Comparison of ENCODE assay signal across 18 cellular contexts in the genomic region with DNA sequence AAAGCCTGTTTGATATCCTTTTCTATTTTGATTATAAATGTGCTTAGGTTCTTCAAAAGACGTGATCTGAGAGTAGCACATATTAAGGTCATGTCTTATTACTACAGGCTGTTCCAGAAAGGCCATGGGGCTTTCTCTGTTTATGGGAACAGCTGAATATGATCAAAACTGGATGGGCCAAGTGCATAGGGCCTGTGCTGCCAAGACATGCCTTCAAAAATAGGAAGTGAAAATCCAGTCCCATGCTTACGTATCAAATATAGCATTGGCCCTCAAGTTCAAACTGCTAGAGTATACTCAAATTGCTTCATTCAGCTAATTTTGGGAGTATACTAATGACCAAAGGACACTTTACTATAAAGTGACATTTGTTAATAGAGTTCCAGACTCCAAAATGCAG. TPM values are rescaled to one million over a fixed set of nuclear protein-coding genes. Genes with fewer than 3 reads are reported as not detected.
DNase-seq lines count a peak whose midpoint lies in the region; ATAC-seq, FAIRE-seq and TF ChIP-seq lines count a peak whose summit lies in the region.
"Had no signal": no experiment of that assay in that cellular context is flagged by ENCODE, and none has a peak within 500 bp of the region (broad histone marks: within the 10 kb centered on the region; RNA-seq: fewer than 3 reads in every experiment).

No MANE protein-coding gene starts in this region.

- no peak for FAIRE-seq in HTR-8/SVneo (lab: Jason Lieb, UNC)
- FAIRE-seq: G401.6 had no signal

- H3K36me3 ChIP-seq in Peyer's patch: no peaks in the 10 kb centered on the region
- H3K36me3 ChIP-seq: SJSA1 had no signal

- no peaks in the 10 kb centered on the region for H3K9me3 ChIP-seq in Peyer's patch
- H3K9me3 ChIP-seq: body of pancreas, SJSA1 had no signal

- TF ChIP-seq POLR2A in Peyer's patch (IDR thresholded peaks at IDR 0.05): no peak

- no peak for TF ChIP-seq CTCF in Peyer's patch (IDR thresholded peaks at IDR 0.05)

- H3K27ac ChIP-seq in Peyer's patch: no peak overlapping the region
- H3K27ac ChIP-seq: body of pancreas, C4-2B, HL-60, parathyroid adenoma, SJSA1 had no signal

- H3K4me3 ChIP-seq in Peyer's patch: no peak overlapping the region
- H3K4me3 ChIP-seq: body of pancreas, SJSA1 had no signal

- peak; percentile 86 for ATAC-seq in GM18511 (IDR thresholded peaks at IDR 0.05; ENCODE audit: unreplicated experiment)
- peak; percentile 71 for ATAC-seq in GM21723 (IDR thresholded peaks at IDR 0.05; ENCODE audit: unreplicated experiment)
- peak; percentile 67 for ATAC-seq in HG03520 (IDR thresholded peaks at IDR 0.05; ENCODE audit: unreplicated experiment)
- ATAC-seq in left lobe of liver: peak; percentile 19
- ATAC-seq: body of pancreas had no signal

- no peaks in the 10 kb centered on the region for H3K27me3 ChIP-seq in Peyer's patch
- H3K27me3 ChIP-seq: body of pancreas, SJSA1 had no signal

- no peak for DNase-seq in left lobe of liver (ENCODE audit: low spot score)
- DNase-seq in HTR-8/SVneo (ENCODE audit: insufficient read length, low spot score): no peak
- no peak for DNase-seq in AG08396 (ENCODE audit: low spot score)
- DNase-seq in Peyer's patch: no peak
- no peak for DNase-seq in NCI-H524 (lab: John Stamatoyannopoulos, UW)
- DNase-seq: activated B cell treated with CpG ODN at 0.5 μM for 24 hours; body of pancreas; NCI-H1048; stimulated activated CD4-positive, alpha-beta T cell treated with anti-CD3 and anti-CD28 coated beads, Interleukin-2, amount 100 ng/mL, for 24 hours had no signal

- no peaks in the 10 kb centered on the region for H3K4me1 ChIP-seq in Peyer's patch
- H3K4me1 ChIP-seq: SJSA1 had no signal

RNA-seq across cellular contexts. Expression of gene SLC25A52, which starts 24.1 kb away (rescaled TPM):
- total RNA-seq in left lobe of liver (not detected), Peyer's patch (not detected)
- total RNA-seq: activated B cell treated with CpG ODN at 0.5 μM for 24 hours, body of pancreas, NCI-H460, SJSA1 had no signal

RNA-seq across cellular contexts. Expression of gene B4GALT6, which starts 52.2 kb away (rescaled TPM):
- total RNA-seq in left lobe of liver (2.7 TPM), Peyer's patch (10 to 100 TPM in 1 of 4 donors, 1 to 10 TPM in 3; 5.0 to 20.7 (median 6.0) TPM)

Comparison
In these comparisons a context has a peak if more than half of its experiments do, and no peak if none do; other contexts are left out.
1. ATAC-seq: peak in every context shown above with its lines; median percentile 86 in GM18511; 71 in GM21723; 67 in HG03520; 19 in left lobe of liver.